In the genomic region with DNA sequence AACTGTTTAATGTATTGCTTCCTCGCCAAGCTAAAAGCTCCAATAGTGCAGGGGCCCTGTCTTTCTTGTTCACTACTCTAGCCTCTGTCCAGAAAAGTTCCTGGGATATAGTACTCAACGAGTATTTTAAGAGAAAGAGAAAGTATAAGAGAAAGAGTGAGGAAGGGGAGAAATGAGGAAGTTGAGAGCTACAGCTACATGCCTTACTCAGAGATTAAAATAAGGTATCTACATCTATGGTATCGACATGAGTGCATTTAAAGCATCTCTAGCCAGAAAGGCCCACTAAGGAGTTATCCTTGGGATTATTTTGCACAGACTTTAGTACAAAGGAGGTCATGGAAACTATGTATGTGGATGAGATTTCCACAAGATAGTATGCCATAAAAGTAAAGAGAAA, we compare ENCODE assay signal across 10 cellular contexts. TPM values are rescaled to one million over a fixed set of nuclear protein-coding genes. Genes with fewer than 3 reads are reported as not detected.
DNase-seq lines count a peak whose midpoint lies in the region; ATAC-seq, FAIRE-seq and TF ChIP-seq lines count a peak whose summit lies in the region.
"Had no signal": no experiment of that assay in that cellular context is flagged by ENCODE, and none has a peak within 500 bp of the region (broad histone marks: within the 10 kb centered on the region; RNA-seq: fewer than 3 reads in every experiment).

No MANE protein-coding gene starts in this region.

- H3K9me3 Mint-ChIP-seq in activated naive CD8-positive, alpha-beta T cell treated with anti-CD3 and anti-CD28 coated beads, Interleukin-2, amount 50 U/mL, for 24 hours = no peaks in the 10 kb centered on the region

- ATAC-seq in GM21447 (IDR thresholded peaks at IDR 0.05; ENCODE audit: unreplicated experiment) (peak; percentile 79), HG03378 (IDR thresholded peaks at IDR 0.05; ENCODE audit: unreplicated experiment) (peak; percentile 89), left ventricle myocardium superior (no peak)
- peak; percentile 24 for ATAC-seq in activated naive CD8-positive, alpha-beta T cell treated with anti-CD3 and anti-CD28 coated beads, Interleukin-2, amount 50 U/mL, for 24 hours

- peak; percentile 93 for FAIRE-seq in GM12892 (lab: Jason Lieb, UNC)

- intact Hi-C loops in left ventricle myocardium superior (cut with micrococcal nuclease) = no loop called here

- peaks cover 28% of the 10 kb centered on the region for H3K36me3 Mint-ChIP-seq in activated naive CD8-positive, alpha-beta T cell treated with anti-CD3 and anti-CD28 coated beads, Interleukin-2, amount 50 U/mL, for 24 hours (ENCODE audit: low read depth)

- H3K4me3 Mint-ChIP-seq in activated naive CD8-positive, alpha-beta T cell treated with anti-CD3 and anti-CD28 coated beads, Interleukin-2, amount 50 U/mL, for 24 hours = peak overlapping the region; percentile 32

- no peaks in the 10 kb centered on the region for H3K27me3 Mint-ChIP-seq in activated naive CD8-positive, alpha-beta T cell treated with anti-CD3 and anti-CD28 coated beads, Interleukin-2, amount 50 U/mL, for 24 hours

- DNase-seq in GM12892 (ENCODE audit: insufficient read length) (no peak), NCI-H446 treated with DMSO at 0.1 percent for 48 hours (lab: John Stamatoyannopoulos, UW) (no peak), left ventricle myocardium superior (no peak)
- DNase-seq in activated naive CD8-positive, alpha-beta T cell treated with anti-CD3 and anti-CD28 coated beads, Interleukin-2, amount 50 U/mL, for 24 hours = no peak
- DNase-seq in activated effector memory CD4-positive, alpha-beta T cell treated with Interleukin-2 at 50 U/mL for 16 hours = no peak
- DNase-seq in central memory CD4-positive, alpha-beta T cell = no peak
- DNase-seq: posterior cingulate gyrus; stimulated activated naive CD4-positive, alpha-beta T cell had no signal

- no peak for TF ChIP-seq POLR2A in GM12892 (IDR thresholded peaks at IDR 0.05; ENCODE audit: low read depth, low read length)

- peak overlapping the region; percentile 72 for H3K27ac Mint-ChIP-seq in activated naive CD8-positive, alpha-beta T cell treated with anti-CD3 and anti-CD28 coated beads, Interleukin-2, amount 50 U/mL, for 24 hours

- H3K4me1 Mint-ChIP-seq in activated naive CD8-positive, alpha-beta T cell treated with anti-CD3 and anti-CD28 coated beads, Interleukin-2, amount 50 U/mL, for 24 hours = peaks cover 65% of the 10 kb centered on the region

RNA-seq across cellular contexts. Expression of gene MYCBP2, which starts 28.5 kb away (rescaled TPM):
- 57.9 TPM for polyA plus RNA-seq in GM12892 (2012; ENCODE audit: missing spikeins)
- total RNA-seq in left ventricle myocardium superior = 44.1 TPM
